In genomic region chr17:58232707-58233156, GRCh38 we compare ENCODE assay signal across 1 cellular context.
TF ChIP-seq lines count a peak whose summit lies in the region.

No MANE protein-coding gene starts in this region.

TF ChIP-seq in K562, 482 proteins besides CTCF, POLR2A, EP300 and RAD21 (continued from another document):
- TF ChIP-seq UBTF (IDR thresholded peaks at IDR 0.05; ENCODE audit: borderline replicate concordance in 1 of 2, low read depth in 2 of 2, low read length in 2 of 2) (peak in 1 of 2 experiments; percentile 48; a peak in 1 of 4 replicates), NELFE (IDR thresholded peaks at IDR 0.05; ENCODE audit: insufficient read depth, insufficient read length) (no peak), NONO (IDR thresholded peaks at IDR 0.05; ENCODE audit: low read depth in 2 of 2, low read length in 1 of 2) (no peak), THAP12 (CRISPR knock-in tag; IDR thresholded peaks at IDR 0.05) (no peak), ELK3 (CRISPR knock-in tag; IDR thresholded peaks at IDR 0.05) (no peak), SAP30 (IDR thresholded peaks at IDR 0.05; ENCODE audit: borderline replicate concordance, insufficient read depth, low read depth, low read length, poor library complexity, severe bottlenecking) (no peak), C11orf30 (IDR thresholded peaks at IDR 0.05; ENCODE audit: low read depth) (no peak), ATF7 (IDR thresholded peaks at IDR 0.05) (peak; percentile 66), ELF1 (tag; IDR thresholded peaks at IDR 0.05) (no peak), MCM3 (IDR thresholded peaks at IDR 0.05) (no peak)
